In the genomic region with DNA sequence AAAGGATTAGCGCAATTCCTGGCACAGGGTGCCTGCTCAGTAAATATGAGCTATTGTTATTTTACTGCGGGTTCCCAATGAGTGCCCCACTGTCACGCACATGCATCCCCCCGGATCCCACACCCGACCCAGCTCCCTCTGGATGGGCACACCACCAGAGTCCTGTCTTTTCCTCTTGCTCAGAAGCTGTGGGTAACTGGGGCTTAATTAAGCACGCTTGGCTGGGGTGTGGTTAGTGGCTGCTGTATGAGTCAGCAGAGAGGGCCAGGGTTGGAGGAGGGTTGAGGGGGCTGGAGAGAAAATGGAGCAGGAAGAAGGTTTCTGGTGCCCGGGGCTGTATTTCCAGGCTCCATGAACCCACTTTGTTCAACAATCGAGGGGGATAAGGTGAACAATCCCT, we compare ENCODE assay signal across 9 cellular contexts. TPM values are rescaled to one million over a fixed set of nuclear protein-coding genes. Genes with fewer than 3 reads are reported as not detected.
A peak's percentile ranks its signal among the peaks of the same experiment; 100 is the strongest.
DNase-seq lines count a peak whose midpoint lies in the region; ATAC-seq and TF ChIP-seq lines count a peak whose summit lies in the region.
"Had no signal": no experiment of that assay in that cellular context is flagged by ENCODE, and none has a peak within 500 bp of the region (broad histone marks: within the 10 kb centered on the region; RNA-seq: fewer than 3 reads in every experiment).

No MANE protein-coding gene starts in this region.

- no peak overlapping the region for H3K4me3 Mint-ChIP-seq in activated T-cell treated with anti-CD3 and anti-CD28 coated beads, Interleukin-2, amount 50 U/mL, for 4 hours

- no peaks in the 10 kb centered on the region for H3K4me1 Mint-ChIP-seq in activated T-cell treated with anti-CD3 and anti-CD28 coated beads, Interleukin-2, amount 50 U/mL, for 4 hours (ENCODE audit: low read depth)

- peaks cover 3% of the 10 kb centered on the region for H3K4me1 ChIP-seq in mucosa of descending colon (ENCODE audit: low read depth)

- intact Hi-C loops in mucosa of descending colon (cut with DNase I, micrococcal nuclease) = no loop called here

- no peaks in the 10 kb centered on the region for H3K9me3 ChIP-seq in mucosa of descending colon

- ATAC-seq in mucosa of descending colon (peak; percentile 64), GM18907 (IDR thresholded peaks at IDR 0.05; ENCODE audit: unreplicated experiment) (no peak), GM21381 (IDR thresholded peaks at IDR 0.05; ENCODE audit: unreplicated experiment) (no peak)
- ATAC-seq in activated T-cell treated with anti-CD3 and anti-CD28 coated beads, Interleukin-2, amount 50 U/mL, for 4 hours = no peak

- no peaks in the 10 kb centered on the region for H3K9me3 Mint-ChIP-seq in activated T-cell treated with anti-CD3 and anti-CD28 coated beads, Interleukin-2, amount 50 U/mL, for 4 hours

- H3K4me3 ChIP-seq in mucosa of descending colon = no peak overlapping the region

- no peak for TF ChIP-seq CTCF in mucosa of descending colon (IDR thresholded peaks at IDR 0.05)

- DNase-seq in GM03348 (ENCODE audit: low spot score) (peak; percentile 79), Kasumi-1 (lab: John Stamatoyannopoulos, UW) (peak; percentile 3 to 17), amniotic epithelial cell (ENCODE audit: low read depth) (peak; percentile 40), mucosa of descending colon (no peak), dermis blood vessel endothelial cell (no peak)
- no peak for DNase-seq in activated T-cell treated with anti-CD3 and anti-CD28 coated beads, Interleukin-2, amount 50 U/mL, for 4 hours
- DNase-seq: NCI-H1092 had no signal

- H3K36me3 Mint-ChIP-seq in activated T-cell treated with anti-CD3 and anti-CD28 coated beads, Interleukin-2, amount 50 U/mL, for 4 hours (ENCODE audit: insufficient read depth) = no peaks in the 10 kb centered on the region

- peaks cover 21% of the 10 kb centered on the region for H3K27me3 Mint-ChIP-seq in activated T-cell treated with anti-CD3 and anti-CD28 coated beads, Interleukin-2, amount 50 U/mL, for 4 hours (ENCODE audit: low read depth)

- H3K36me3 ChIP-seq in mucosa of descending colon (ENCODE audit: low read depth) = no peaks in the 10 kb centered on the region

RNA-seq across cellular contexts. Expression of gene NECTIN1, which starts 30.3 kb away (rescaled TPM):
- total RNA-seq in mucosa of descending colon (10 to 100 TPM; 19.6 to 48.9 (median 45.1) TPM), dermis blood vessel endothelial cell (3.1 and 7.5 TPM in 2 replicates)
- total RNA-seq in activated T-cell treated with anti-CD3 and anti-CD28 coated beads, Interleukin-2, amount 50 U/mL, for 4 hours = 1 to 10 TPM; 7.5 to 9.0 (median 8.3) TPM

Comparison
In these comparisons a context has a peak if more than half of its experiments do, and no peak if none do; other contexts are left out.
1. DNase-seq: peak in GM03348 (single experiment), Kasumi-1 (2 of 2) and amniotic epithelial cell (single experiment); none in mucosa of descending colon (0 of 3), activated T-cell treated with anti-CD3 and anti-CD28 coated beads, Interleukin-2, amount 50 U/mL, for 4 hours (single experiment) and dermis blood vessel endothelial cell (single experiment).